1 cellular context compared by ENCODE assay signal in genomic region chr10:48533951-48534720, GRCh38.
TF ChIP-seq lines count a peak whose summit lies in the region.

No MANE protein-coding gene starts in this region.

TF ChIP-seq in GM23338, 12 proteins besides CTCF, POLR2A, EP300 and RAD21 (continued from another document):
- 0 out of 2 replicates have a peak, but pooled peaks have one; percentile 24 for TF ChIP-seq ZNF462 (CRISPR knock-in tag; IDR thresholded peaks at IDR 0.05)
